Comparison of ENCODE assay signal across 28 cellular contexts in the genomic region with DNA sequence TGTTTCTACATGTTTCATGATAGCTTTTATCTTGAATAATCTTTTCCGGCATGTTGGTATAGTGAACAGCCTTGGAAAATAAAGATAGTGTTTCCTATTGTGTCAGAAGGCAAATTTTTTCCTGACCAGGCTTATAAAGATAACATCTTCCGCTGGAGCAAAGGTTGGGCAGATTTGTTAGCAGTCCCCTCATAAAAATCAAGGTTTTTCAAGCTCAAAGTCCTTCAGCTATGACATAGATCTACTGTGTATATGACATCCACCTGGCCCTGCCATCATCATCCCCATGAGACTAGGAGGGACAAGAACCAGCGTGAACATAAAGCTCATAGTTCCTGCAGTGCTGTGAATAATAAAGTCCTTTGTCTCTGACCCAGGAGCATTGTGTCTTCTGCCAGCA. TPM values are rescaled to one million over a fixed set of nuclear protein-coding genes. Genes with fewer than 3 reads are reported as not detected.
DNase-seq lines count a peak whose midpoint lies in the region; ATAC-seq, FAIRE-seq and TF ChIP-seq lines count a peak whose summit lies in the region.
"Had no signal": no experiment of that assay in that cellular context is flagged by ENCODE, and none has a peak within 500 bp of the region (broad histone marks: within the 10 kb centered on the region; RNA-seq: fewer than 3 reads in every experiment).

No MANE protein-coding gene starts in this region.

- H3K9me3 Mint-ChIP-seq in activated naive CD4-positive, alpha-beta T cell treated with anti-CD3 and anti-CD28 coated beads, Interleukin-2, amount 10 ng/mL, durations not matched to agents 7 days and 5 days = peaks cover 4% of the 10 kb centered on the region

- H3K27ac ChIP-seq in HepG2 (ENCODE audit: extremely low read length, insufficient read depth, low read length) (no peak overlapping the region), right lobe of liver (no peak overlapping the region), neutrophil (peak overlapping the region; percentile 47)
- H3K27ac ChIP-seq: KMS-11, RWPE1, SK-N-MC had no signal

- intact Hi-C loops in HepG2 (cut with micrococcal nuclease; ENCODE audit: unreplicated experiment) (no loop called here), right lobe of liver (cut with DNase I) (no loop called here)

- no peak for TF ChIP-seq RAD21 in HepG2 (CRISPR knock-in tag; IDR thresholded peaks at IDR 0.05)

- no peak overlapping the region for H2AFZ ChIP-seq in HepG2 (ENCODE audit: low read length)

- no peak overlapping the region for H3K4me3 ChIP-seq in HepG2 (replicated peaks in 1 of 3; ENCODE audit: insufficient read depth in 1 of 3, low read depth in 2 of 3, low read length in 3 of 3)
- no peak overlapping the region for H3K4me3 ChIP-seq in right lobe of liver
- no peak overlapping the region for H3K4me3 ChIP-seq in neutrophil (ENCODE audit: low read depth in 1 of 2, low read length in 1 of 2)
- H3K4me3 ChIP-seq: SK-N-MC had no signal

- no peaks in the 10 kb centered on the region for H3K27me3 Mint-ChIP-seq in activated naive CD4-positive, alpha-beta T cell treated with anti-CD3 and anti-CD28 coated beads, Interleukin-2, amount 10 ng/mL, durations not matched to agents 7 days and 5 days

- CTCF ChIA-PET in HepG2 (lab: Yijun Ruan, JAX; ENCODE audit: low intra/inter-chr PET ratio, low total read pairs) = no interaction called here
- CTCF ChIA-PET in activated naive CD4-positive, alpha-beta T cell treated with anti-CD3 and anti-CD28 coated beads, Interleukin-2, amount 10 ng/mL, durations not matched to agents 7 days and 5 days (lab: Charles Lee) = no interaction called here

- BruUV-seq in HepG2 (replicated peaks; lab: Mats Ljungman, UMichigan) = no TSS peak

- FAIRE-seq in HepG2 (lab: Jason Lieb, UNC) (no peak), colon (lab: Jason Lieb, UNC) (peak; percentile 75)
- FAIRE-seq: GM18507, H54, HTR-8/SVneo had no signal

- H3K27me3 ChIP-seq in HepG2 (ENCODE audit: control insufficient read depth in 1 of 2, insufficient read depth in 2 of 2, low read length in 2 of 2) (no peaks in the 10 kb centered on the region; a peak in 2 of 5 replicates), right lobe of liver (no peaks in the 10 kb centered on the region), neutrophil (no peaks in the 10 kb centered on the region)
- H3K27me3 ChIP-seq: BE2C had no signal

- H3K4me1 Mint-ChIP-seq in activated naive CD4-positive, alpha-beta T cell treated with anti-CD3 and anti-CD28 coated beads, Interleukin-2, amount 10 ng/mL, durations not matched to agents 7 days and 5 days = peaks cover 7% of the 10 kb centered on the region

- H3K36me3 ChIP-seq in HepG2 (replicated peaks in 1 of 2; ENCODE audit: control insufficient read depth in 1 of 2, insufficient read depth in 2 of 2, low read length in 2 of 2) (no peaks in the 10 kb centered on the region), right lobe of liver (no peaks in the 10 kb centered on the region), neutrophil (no peaks in the 10 kb centered on the region)
- H3K36me3 ChIP-seq: BE2C had no signal

- H3K79me2 ChIP-seq in HepG2 (ENCODE audit: insufficient read depth, low read length) = no peaks in the 10 kb centered on the region

- no peak overlapping the region for H3K27ac Mint-ChIP-seq in activated naive CD4-positive, alpha-beta T cell treated with anti-CD3 and anti-CD28 coated beads, Interleukin-2, amount 10 ng/mL, durations not matched to agents 7 days and 5 days
- H3K27ac Mint-ChIP-seq: CD8-positive, alpha-beta memory T cell; IgD-negative memory B cell had no signal

- H3K4me3 Mint-ChIP-seq in activated naive CD4-positive, alpha-beta T cell treated with anti-CD3 and anti-CD28 coated beads, Interleukin-2, amount 10 ng/mL, durations not matched to agents 7 days and 5 days = no peak overlapping the region
- H3K4me3 Mint-ChIP-seq: CD14-positive monocyte; CD8-positive, alpha-beta memory T cell; IgD-negative memory B cell had no signal

- no peaks in the 10 kb centered on the region for H4K20me1 ChIP-seq in HepG2 (ENCODE audit: insufficient read depth, low read length)

- POLR2A ChIA-PET in HepG2 (lab: Yijun Ruan, JAX) = interaction anchor here (1.3 kb wide), 1 partner anchor 18 kb away, joined by 3 read pairs; no protein-coding TSS in a partner anchor

- DNase-seq in HepG2 (ENCODE audit: low spot score) (peak; percentile 61), right lobe of liver (no peak), HPDE6-E6E7 (ENCODE audit: extremely low spot score) (no peak)
- DNase-seq in activated naive CD4-positive, alpha-beta T cell treated with anti-CD3 and anti-CD28 coated beads, Interleukin-2, amount 10 ng/mL, durations not matched to agents 7 days and 5 days = no peak
- DNase-seq: 8988T; ACHN; BE2C; Calu3; CD8-positive, alpha-beta memory T cell; DMS153; NCI-H1092; NCI-H1417 treated with DMSO at 0.1 percent for 48 hours; NCI-H2029; NCI-H446; NCI-H69; SIG-M5 had no signal

- TF ChIP-seq POLR2A in HepG2 (IDR thresholded peaks at IDR 0.05; ENCODE audit: insufficient read depth in 1 of 2, low read depth in 2 of 2, low read length in 2 of 2) = no peak
- no peak for TF ChIP-seq POLR2A in right lobe of liver (IDR thresholded peaks at IDR 0.05)

- no peaks in the 10 kb centered on the region for H3K36me3 Mint-ChIP-seq in activated naive CD4-positive, alpha-beta T cell treated with anti-CD3 and anti-CD28 coated beads, Interleukin-2, amount 10 ng/mL, durations not matched to agents 7 days and 5 days
- H3K36me3 Mint-ChIP-seq: IgD-negative memory B cell had no signal

- no peak overlapping the region for H3K4me2 ChIP-seq in HepG2 (ENCODE audit: low read depth, low read length)
- H3K4me2 ChIP-seq: KMS-11 had no signal

- 6% methylated on average over 3 of the region's 3 CpGs for WGBS in HepG2 (ENCODE audit: low lambda C conversion rate)
- WGBS in right lobe of liver (ENCODE audit: insufficient coverage, low coverage, low lambda C conversion rate, missing lambda C conversion rate) = 49% methylated on average over 3 of the region's 3 CpGs

- TF ChIP-seq CTCF in HepG2 (CRISPR knock-in tag; IDR thresholded peaks at IDR 0.05) = no peak
- no peak for TF ChIP-seq CTCF in right lobe of liver (IDR thresholded peaks at IDR 0.05)
- no peak for TF ChIP-seq CTCF in neutrophil (IDR thresholded peaks at IDR 0.05)

- TF ChIP-seq EP300 in HepG2 (IDR thresholded peaks at IDR 0.05; ENCODE audit: low read depth in 2 of 2, low read length in 2 of 2) (no peak), HepG2 (CRISPR knock-in tag; IDR thresholded peaks at IDR 0.05; ENCODE audit: borderline replicate concordance) (no peak)

- ATAC-seq in HepG2 = peak; percentile 42; the same call in 2 of the 3 replicates
- no peak for ATAC-seq in right lobe of liver
- ATAC-seq in HG02852 (IDR thresholded peaks at IDR 0.05; ENCODE audit: unreplicated experiment) = no peak
- ATAC-seq: Panc1 had no signal

- in situ Hi-C loops in HepG2 (cut with HindIII; ENCODE audit: extremely low pct_ligation_motif_present, low pct_unique_long_range_greater_than_20kb) = no loop called here

- H3K9ac ChIP-seq in HepG2 (ENCODE audit: insufficient read depth, low read depth, low read length) = no peak overlapping the region
- H3K9ac ChIP-seq: KMS-11 had no signal

- peaks cover 10% of the 10 kb centered on the region for H3K4me1 ChIP-seq in HepG2 (ENCODE audit: insufficient read depth, low read length)
- H3K4me1 ChIP-seq in right lobe of liver = no peaks in the 10 kb centered on the region
- H3K4me1 ChIP-seq in neutrophil (ENCODE audit: control insufficient read depth in 1 of 2, insufficient read depth in 1 of 2, low read depth in 1 of 2, low read length in 1 of 2) = peaks cover 62 to 64% of the 10 kb centered on the region in 2 experiments
- H3K4me1 ChIP-seq: BE2C had no signal

- H3K9me3 ChIP-seq in HepG2 (ENCODE audit: low read length) (no peaks in the 10 kb centered on the region), right lobe of liver (no peaks in the 10 kb centered on the region), neutrophil (no peaks in the 10 kb centered on the region)
- H3K9me3 ChIP-seq: BE2C had no signal

TF ChIP-seq in HepG2, 621 proteins besides CTCF, POLR2A, EP300 and RAD21:
- TF ChIP-seq ZNF441 (CRISPR knock-in tag; IDR thresholded peaks at IDR 0.05; ENCODE audit: borderline replicate concordance) (no peak), HNF4A (CRISPR knock-in tag; IDR thresholded peaks at IDR 0.05) (peak; percentile 21; the same call in 1 of the 2 replicates), MIER2 (CRISPR knock-in tag; IDR thresholded peaks at IDR 0.05) (no peak), ZBTB21 (CRISPR knock-in tag; IDR thresholded peaks at IDR 0.05) (peak; percentile 88)

RNA-seq across cellular contexts. Expression of a gene that starts 30.4 kb away (rescaled TPM):
- 0.36 and 0.40 TPM in 2 replicates for total RNA-seq in HepG2 (2016; rRNA removed; fragmentation: Illumina TruSeq; extraction: Trizol)
- 0.35 TPM in 1 of 2 replicates, not detected in the other for total RNA-seq in HepG2 (2016; cell fraction: cytosol; rRNA removed; fragmentation: Illumina TruSeq; extraction: Trizol; ENCODE audit: low read depth)
- total RNA-seq in HepG2 (2016; cell fraction: insoluble cytoplasmic fraction; rRNA removed; fragmentation: Illumina TruSeq; extraction: Trizol) = 0.22 and 0.49 TPM in 2 replicates
- 0.24 and 0.34 TPM in 2 replicates for total RNA-seq in HepG2 (2016; cell fraction: membrane; rRNA removed; fragmentation: Illumina TruSeq; extraction: Trizol)
- total RNA-seq in HepG2 (2016; cell fraction: nucleus; rRNA removed; fragmentation: Illumina TruSeq; extraction: Trizol) = 0.34 and 0.66 TPM in 2 replicates
- polyA plus RNA-seq in HepG2 (2011; rRNA removed) = 0.04 and 0.08 TPM in 2 replicates
- 0.07 and 0.15 TPM in 2 replicates for polyA plus RNA-seq in HepG2 (2011; cell fraction: cytosol; rRNA removed)
- 0.03 TPM in 1 of 2 replicates, not detected in the other for polyA plus RNA-seq in HepG2 (2011; cell fraction: nucleus; rRNA removed)
- 0.05 and 0.07 TPM in 2 replicates for polyA plus RNA-seq in HepG2 (2012)
- 0.03 and 0.05 TPM in 2 replicates for polyA plus RNA-seq in HepG2 (2016; cell fraction: cytosol; fragmentation: Illumina TruSeq; extraction: Trizol; ENCODE audit: low read depth)
- polyA plus RNA-seq in HepG2 (2016; cell fraction: insoluble cytoplasmic fraction; fragmentation: Illumina TruSeq; extraction: Trizol; ENCODE audit: low read depth) = 0.14 and 0.72 TPM in 2 replicates
- polyA plus RNA-seq in HepG2 (2016; cell fraction: membrane; fragmentation: Illumina TruSeq; extraction: Trizol; ENCODE audit: low read depth) = 0.08 and 0.09 TPM in 2 replicates
- polyA plus RNA-seq in HepG2 (2016; cell fraction: nucleus; fragmentation: Illumina TruSeq; extraction: Trizol; ENCODE audit: insufficient read depth, low read depth) = 0.21 and 0.40 TPM in 2 replicates
- 12.8 TPM in 1 of 2 replicates, not detected in the other for polyA minus RNA-seq in HepG2 (2011; rRNA and poly(A)+ RNA removed; ENCODE audit: low replicate concordance)
- polyA minus RNA-seq in HepG2 (2011; cell fraction: cytosol; rRNA and poly(A)+ RNA removed) = not detected in 2 replicates
- polyA minus RNA-seq in HepG2 (2011; cell fraction: nucleus; rRNA and poly(A)+ RNA removed) = 0.13 TPM in 1 of 2 replicates, not detected in the other
- 1 to 10 TPM in 3 of 6 experiments, under 1 TPM in 3; 0.66 to 1.7 (median 1.2) TPM for total RNA-seq in right lobe of liver
